Comparison of ENCODE assay signal across 2 cellular contexts in the genomic region with DNA sequence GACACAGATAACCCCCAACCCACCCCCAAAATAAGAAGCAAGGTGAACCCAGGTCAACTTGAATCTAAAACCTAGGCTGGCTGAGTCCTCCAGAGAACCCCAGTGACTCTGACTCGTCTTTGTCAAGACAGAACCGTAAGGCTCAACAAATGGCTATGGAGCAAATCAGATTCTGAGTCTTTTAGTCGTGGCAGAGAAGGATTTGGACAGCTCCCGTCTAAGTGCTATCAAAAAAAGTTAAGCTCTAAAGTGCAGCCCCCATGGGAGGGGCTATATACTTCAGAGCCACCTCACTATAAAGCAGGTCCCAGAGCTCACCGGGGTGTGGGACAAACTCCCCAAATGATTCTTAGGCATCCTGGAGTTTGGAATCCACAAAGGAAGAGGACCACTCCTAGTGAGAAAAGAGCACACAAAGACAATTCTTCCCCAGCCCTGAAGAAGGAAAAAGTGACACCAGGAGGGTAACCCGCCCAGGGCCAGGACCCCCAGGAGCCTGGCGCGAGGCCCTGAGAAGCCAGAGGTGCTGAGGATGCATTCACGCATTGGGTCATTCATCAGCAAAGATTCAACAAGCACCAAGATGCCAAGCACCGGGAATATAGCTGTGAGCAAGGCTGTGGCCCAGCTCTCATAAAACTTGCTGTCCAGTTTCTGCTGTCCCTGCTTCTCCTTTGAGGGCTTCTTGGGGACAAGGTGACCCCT.
TF ChIP-seq lines count a peak whose summit lies in the region.

No MANE protein-coding gene starts in this region.

TF ChIP-seq in A549, 52 proteins besides CTCF, POLR2A, EP300 and RAD21 (continued from another document):
- TF ChIP-seq, protein P1, sequence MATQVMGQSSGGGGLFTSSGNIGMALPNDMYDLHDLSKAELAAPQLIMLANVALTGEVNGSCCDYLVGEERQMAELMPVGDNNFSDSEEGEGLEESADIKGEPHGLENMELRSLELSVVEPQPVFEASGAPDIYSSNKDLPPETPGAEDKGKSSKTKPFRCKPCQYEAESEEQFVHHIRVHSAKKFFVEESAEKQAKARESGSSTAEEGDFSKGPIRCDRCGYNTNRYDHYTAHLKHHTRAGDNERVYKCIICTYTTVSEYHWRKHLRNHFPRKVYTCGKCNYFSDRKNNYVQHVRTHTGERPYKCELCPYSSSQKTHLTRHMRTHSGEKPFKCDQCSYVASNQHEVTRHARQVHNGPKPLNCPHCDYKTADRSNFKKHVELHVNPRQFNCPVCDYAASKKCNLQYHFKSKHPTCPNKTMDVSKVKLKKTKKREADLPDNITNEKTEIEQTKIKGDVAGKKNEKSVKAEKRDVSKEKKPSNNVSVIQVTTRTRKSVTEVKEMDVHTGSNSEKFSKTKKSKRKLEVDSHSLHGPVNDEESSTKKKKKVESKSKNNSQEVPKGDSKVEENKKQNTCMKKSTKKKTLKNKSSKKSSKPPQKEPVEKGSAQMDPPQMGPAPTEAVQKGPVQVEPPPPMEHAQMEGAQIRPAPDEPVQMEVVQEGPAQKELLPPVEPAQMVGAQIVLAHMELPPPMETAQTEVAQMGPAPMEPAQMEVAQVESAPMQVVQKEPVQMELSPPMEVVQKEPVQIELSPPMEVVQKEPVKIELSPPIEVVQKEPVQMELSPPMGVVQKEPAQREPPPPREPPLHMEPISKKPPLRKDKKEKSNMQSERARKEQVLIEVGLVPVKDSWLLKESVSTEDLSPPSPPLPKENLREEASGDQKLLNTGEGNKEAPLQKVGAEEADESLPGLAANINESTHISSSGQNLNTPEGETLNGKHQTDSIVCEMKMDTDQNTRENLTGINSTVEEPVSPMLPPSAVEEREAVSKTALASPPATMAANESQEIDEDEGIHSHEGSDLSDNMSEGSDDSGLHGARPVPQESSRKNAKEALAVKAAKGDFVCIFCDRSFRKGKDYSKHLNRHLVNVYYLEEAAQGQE (IDR thresholded peaks at IDR 0.05): peak; percentile 33; the same call in 1 of the 2 replicates

TF ChIP-seq in GM23338, 12 proteins besides CTCF, POLR2A, EP300 and RAD21 (continued from another document):
- TF ChIP-seq, protein P1 (IDR thresholded peaks at IDR 0.05; ENCODE audit: unreplicated experiment): peak; percentile 56
TF ChIP-seq in GM23338: peak in this region for 1.
